Comparison of ENCODE assay signal across 13 cellular contexts in genomic region chr6:144953552-144954240, GRCh38.
A peak's percentile ranks its signal among the peaks of the same experiment; 100 is the strongest.
DNase-seq lines count a peak whose midpoint lies in the region; ATAC-seq, FAIRE-seq and TF ChIP-seq lines count a peak whose summit lies in the region.
"Had no signal": no experiment of that assay in that cellular context is flagged by ENCODE, and none has a peak within 500 bp of the region (broad histone marks: within the 10 kb centered on the region; RNA-seq: fewer than 3 reads in every experiment).

No MANE protein-coding gene starts in this region.

- H3K4me1 ChIP-seq in keratinocyte (ENCODE audit: control insufficient read depth, extremely low read depth, insufficient read depth, low read length), result no peaks in the 10 kb centered on the region
- no peaks in the 10 kb centered on the region for H3K4me1 ChIP-seq in gastrocnemius medialis

- DNase-seq in AG08395 (ENCODE audit: low spot score), result peak; percentile 81
- DNase-seq in HTR-8/SVneo (ENCODE audit: insufficient read length, low spot score), result peak; percentile 26
- peak; percentile 77 for DNase-seq in astrocyte of the spinal cord (ENCODE audit: low read depth, low spot score)
- peak; percentile 32 for DNase-seq in keratinocyte (ENCODE audit: low read depth, low spot score)
- no peak for DNase-seq in GM10266 (ENCODE audit: extremely low spot score)
- no peak for DNase-seq in NCI-H748 (lab: John Stamatoyannopoulos, UW; ENCODE audit: unreplicated experiment)
- DNase-seq in gastrocnemius medialis, result no peak
- no peak for DNase-seq in omental fat pad (ENCODE audit: low spot score)
- DNase-seq: activated CD8-positive, alpha-beta memory T cell treated with anti-CD3 and anti-CD28 coated beads, Interleukin-2, amount 10 ng/mL, durations not matched to agents 7 days and 5 days; activated naive CD8-positive, alpha-beta T cell treated with anti-CD3 and anti-CD28 coated beads, Interleukin-2, amount 10 ng/mL, durations not matched to agents 7 days and 5 days had no signal

- H3K9ac ChIP-seq in keratinocyte (ENCODE audit: control insufficient read depth, extremely low read depth, insufficient read depth, low read length), result no peak overlapping the region

- no peaks in the 10 kb centered on the region for H4K20me1 ChIP-seq in keratinocyte (ENCODE audit: control insufficient read depth, extremely low read depth, insufficient read depth, low read length)

- H3K27ac ChIP-seq in keratinocyte (ENCODE audit: control insufficient read depth, insufficient read depth, low read length), result no peak overlapping the region
- H3K27ac ChIP-seq in gastrocnemius medialis, result no peak overlapping the region

- dilution Hi-C loops in keratinocyte (cut with MboI; ENCODE audit: extremely low pct_ligation_motif_present, low sequenced_read_pairs), result no loop called here

- in situ Hi-C loops in astrocyte of the spinal cord (cut with HindIII; ENCODE audit: low sequenced_read_pairs) (no loop called here), gastrocnemius medialis (cut with MboI; ENCODE audit: low sequenced_read_pairs in 4 of 4) (no loop called here)

- H3K4me2 ChIP-seq in keratinocyte (ENCODE audit: control insufficient read depth, extremely low read depth, insufficient read depth, low read depth, low read length), result no peak overlapping the region

- H3K4me3 ChIP-seq in astrocyte of the spinal cord (ENCODE audit: low read depth, low read length) (no peak overlapping the region), keratinocyte (ENCODE audit: control insufficient read depth in 2 of 3, extremely low read depth in 1 of 3, insufficient read depth in 2 of 3, low read depth in 1 of 3, low read length in 3 of 3) (no peak overlapping the region), gastrocnemius medialis (no peak overlapping the region)
- H3K4me3 ChIP-seq: K562 had no signal

- TF ChIP-seq CTCF in astrocyte of the spinal cord (IDR thresholded peaks at IDR 0.05; ENCODE audit: low read depth, low read length), result no peak
- TF ChIP-seq CTCF in keratinocyte (optimal IDR thresholded peaks at IDR 0.05 in 1 of 3, IDR thresholded peaks at IDR 0.05 in 1 of 3, conservative IDR thresholded peaks at IDR 0.05 in 1 of 3; ENCODE audit: extremely low read depth in 1 of 3, insufficient read depth in 2 of 3, low read length in 3 of 3), result no peak
- TF ChIP-seq CTCF in GM10266 (IDR thresholded peaks at IDR 0.05; ENCODE audit: control insufficient read depth, insufficient read depth, low read depth, missing control alignments), result no peak
- no peak for TF ChIP-seq CTCF in gastrocnemius medialis (IDR thresholded peaks at IDR 0.05 in 4 of 5, conservative IDR thresholded peaks at IDR 0.05 in 1 of 5)
- TF ChIP-seq CTCF in omental fat pad (IDR thresholded peaks at IDR 0.05), result no peak

- FAIRE-seq in HTR-8/SVneo (lab: Jason Lieb, UNC) (no peak), keratinocyte (lab: Jason Lieb, UNC) (peak; percentile 90)
- FAIRE-seq: K562, TTC549 had no signal

- H3K9me3 ChIP-seq in keratinocyte (ENCODE audit: control insufficient read depth, low read depth, low read length), result no peaks in the 10 kb centered on the region
- H3K9me3 ChIP-seq in gastrocnemius medialis, result no peaks in the 10 kb centered on the region

- no peak for ATAC-seq in gastrocnemius medialis
- no peak for ATAC-seq in omental fat pad (ENCODE audit: low FRiP score)
- ATAC-seq: activated CD8-positive, alpha-beta memory T cell treated with anti-CD3 and anti-CD28 coated beads, Interleukin-2, amount 10 ng/mL, durations not matched to agents 7 days and 5 days; K562; sciatic nerve had no signal

- no peak overlapping the region for H2AFZ ChIP-seq in keratinocyte (ENCODE audit: control insufficient read depth, low read length)

- H3K27me3 ChIP-seq in keratinocyte (ENCODE audit: control insufficient read depth, extremely low read depth, insufficient read depth, low read length), result no peaks in the 10 kb centered on the region
- no peaks in the 10 kb centered on the region for H3K27me3 ChIP-seq in gastrocnemius medialis

- TF ChIP-seq POLR2A in gastrocnemius medialis (IDR thresholded peaks at IDR 0.05), result no peak

- H3K36me3 ChIP-seq in keratinocyte (ENCODE audit: control insufficient read depth in 2 of 2, extremely low read depth in 1 of 2, insufficient read depth in 2 of 2, low read length in 2 of 2) (no peaks in the 10 kb centered on the region), gastrocnemius medialis (no peaks in the 10 kb centered on the region)

- H3K9me1 ChIP-seq in keratinocyte (ENCODE audit: control insufficient read depth, extremely low read depth, insufficient read depth, low read length), result no peaks in the 10 kb centered on the region

- no peaks in the 10 kb centered on the region for H3K79me2 ChIP-seq in keratinocyte (ENCODE audit: control insufficient read depth, insufficient read depth, low read length)

- intact Hi-C loops in gastrocnemius medialis (cut with DNase I; ENCODE audit: low total_unique reads), result no loop called here

Comparison
In these comparisons a context has a peak if more than half of its experiments do, and no peak if none do; other contexts are left out.
1. DNase-seq: peak in AG08395 (single experiment), HTR-8/SVneo (single experiment), astrocyte of the spinal cord (single experiment) and keratinocyte (single experiment); none in GM10266 (single experiment), NCI-H748 (single experiment), gastrocnemius medialis (0 of 2) and omental fat pad (single experiment).